24 cellular contexts compared by ENCODE assay signal in genomic region chr16:9854665-9855064, GRCh38.
DNase-seq lines count a peak whose midpoint lies in the region; ATAC-seq and TF ChIP-seq lines count a peak whose summit lies in the region.
"Had no signal": no experiment of that assay in that cellular context is flagged by ENCODE, and none has a peak within 500 bp of the region (broad histone marks: within the 10 kb centered on the region; RNA-seq: fewer than 3 reads in every experiment).

No MANE protein-coding gene starts in this region.

- peak; percentile 100 for ATAC-seq in RWPE2 (ENCODE audit: low read depth)
- ATAC-seq in GM21576 (IDR thresholded peaks at IDR 0.05; ENCODE audit: unreplicated experiment) = no peak
- ATAC-seq: activated T-helper 17 cell treated with anti-CD3 and anti-CD28 coated beads, Interleukin-2, amount 50 U/mL, for 72 hours; sciatic nerve had no signal

- H3K4me3 ChIP-seq in RWPE2 (ENCODE audit: severe bottlenecking) = no peak overlapping the region
- H3K4me3 ChIP-seq: colonic mucosa, uterus had no signal

- CTCF ChIA-PET in activated naive CD4-positive, alpha-beta T cell treated with anti-CD3 and anti-CD28 coated beads for 36 hours (lab: Charles Lee) = interaction anchor here (0.6 kb wide), 1 partner anchor 230 kb away, joined by 3 read pairs; no protein-coding TSS in a partner anchor

- H3K9me3 Mint-ChIP-seq in activated naive CD4-positive, alpha-beta T cell treated with anti-CD3 and anti-CD28 coated beads for 36 hours = no peaks in the 10 kb centered on the region
- H3K9me3 Mint-ChIP-seq: CD8-positive, alpha-beta memory T cell had no signal

- no peaks in the 10 kb centered on the region for H3K27me3 ChIP-seq in RWPE2 (ENCODE audit: insufficient read depth, poor library complexity, severe bottlenecking)
- H3K27me3 ChIP-seq: colonic mucosa, uterus had no signal

- H3K27ac ChIP-seq in RWPE2 (ENCODE audit: poor library complexity, severe bottlenecking) = peak overlapping the region; percentile 46
- H3K27ac ChIP-seq: colonic mucosa, uterus had no signal

- DNase-seq in Daoy (ENCODE audit: low read depth) = peak; percentile 76
- DNase-seq in RWPE2 (ENCODE audit: low spot score) = no peak
- DNase-seq in fibroblast of peridontal ligament (ENCODE audit: extremely low read depth) = peak; percentile 92
- peak; percentile 90 for DNase-seq in myocyte (ENCODE audit: low read depth)
- DNase-seq in middle frontal gyrus (ENCODE audit: extremely low spot score, low spot score) = no peak
- DNase-seq in DMS 273 treated with DMSO at 0.1 percent for 48 hours (lab: John Stamatoyannopoulos, UW) = no peak
- no peak for DNase-seq in activated naive CD4-positive, alpha-beta T cell treated with anti-CD3 and anti-CD28 coated beads for 36 hours
- DNase-seq: ACHN; activated CD4-positive, CD25-positive, alpha-beta regulatory T cell; CD8-positive, alpha-beta memory T cell; colonic mucosa; DMS79 treated with DMSO at 0.1 percent for 48 hours; hypothalamus; MM.1S; NCI-H187; nucleus accumbens; SHP77 treated with DMSO at 0.1 percent for 48 hours; stimulated activated CD4-positive, alpha-beta T cell treated with anti-CD3 and anti-CD28 coated beads, Interleukin-4, amount 100 ng/mL, for 1 hour; substantia nigra; T-helper 2 cell; uterus had no signal

- intact Hi-C loops in activated naive CD4-positive, alpha-beta T cell treated with anti-CD3 and anti-CD28 coated beads for 36 hours (cut with micrococcal nuclease) = no loop called here

- no peaks in the 10 kb centered on the region for H3K9me3 ChIP-seq in RWPE2 (ENCODE audit: severe bottlenecking)
- H3K9me3 ChIP-seq: colonic mucosa, uterus had no signal

- H3K27ac Mint-ChIP-seq in activated naive CD4-positive, alpha-beta T cell treated with anti-CD3 and anti-CD28 coated beads for 36 hours = no peak overlapping the region
- H3K27ac Mint-ChIP-seq: activated T-helper 17 cell treated with anti-CD3 and anti-CD28 coated beads, Interleukin-2, amount 50 U/mL, for 72 hours; CD8-positive, alpha-beta memory T cell had no signal

- H3K4me1 ChIP-seq in RWPE2 (ENCODE audit: insufficient read depth, poor library complexity, severe bottlenecking) = peaks cover 6% of the 10 kb centered on the region
- H3K4me1 ChIP-seq: colonic mucosa, uterus had no signal

- H3K4me1 Mint-ChIP-seq in activated naive CD4-positive, alpha-beta T cell treated with anti-CD3 and anti-CD28 coated beads for 36 hours (ENCODE audit: low read depth) = no peaks in the 10 kb centered on the region
- H3K4me1 Mint-ChIP-seq: activated T-helper 17 cell treated with anti-CD3 and anti-CD28 coated beads, Interleukin-2, amount 50 U/mL, for 72 hours; CD8-positive, alpha-beta memory T cell had no signal

- no peak overlapping the region for H3K4me3 Mint-ChIP-seq in activated naive CD4-positive, alpha-beta T cell treated with anti-CD3 and anti-CD28 coated beads for 36 hours
- H3K4me3 Mint-ChIP-seq: activated T-helper 17 cell treated with anti-CD3 and anti-CD28 coated beads, Interleukin-2, amount 50 U/mL, for 72 hours; CD8-positive, alpha-beta memory T cell had no signal

- no peaks in the 10 kb centered on the region for H3K36me3 Mint-ChIP-seq in activated naive CD4-positive, alpha-beta T cell treated with anti-CD3 and anti-CD28 coated beads for 36 hours (ENCODE audit: low read depth)
- H3K36me3 Mint-ChIP-seq: CD8-positive, alpha-beta memory T cell had no signal

- no peak for TF ChIP-seq CTCF in RWPE2 (IDR thresholded peaks at IDR 0.05; ENCODE audit: poor library complexity, severe bottlenecking)

- no peaks in the 10 kb centered on the region for H3K27me3 Mint-ChIP-seq in activated naive CD4-positive, alpha-beta T cell treated with anti-CD3 and anti-CD28 coated beads for 36 hours (ENCODE audit: low read depth)
- H3K27me3 Mint-ChIP-seq: CD8-positive, alpha-beta memory T cell had no signal

- no peaks in the 10 kb centered on the region for H3K36me3 ChIP-seq in RWPE2 (ENCODE audit: low read depth)
- H3K36me3 ChIP-seq: colonic mucosa, uterus had no signal

Comparison
In these comparisons a context has a peak if more than half of its experiments do, and no peak if none do; other contexts are left out.
1. DNase-seq: peak in Daoy (single experiment), fibroblast of peridontal ligament (single experiment) and myocyte (single experiment); none in RWPE2 (single experiment), middle frontal gyrus (single experiment), DMS 273 treated with DMSO at 0.1 percent for 48 hours (single experiment) and activated naive CD4-positive, alpha-beta T cell treated with anti-CD3 and anti-CD28 coated beads for 36 hours (single experiment).